ENCODE assay signal across 8 cellular contexts in genomic region chr5:31824886-31825774, GRCh38.
DNase-seq lines count a peak whose midpoint lies in the region; ATAC-seq, FAIRE-seq and TF ChIP-seq lines count a peak whose summit lies in the region.

No MANE protein-coding gene starts in this region.

- H4K20me1 ChIP-seq in endothelial cell of umbilical vein (replicated peaks; ENCODE audit: control insufficient read depth, extremely low read depth, insufficient read depth, low read length) = no peaks in the 10 kb centered on the region

- ATAC-seq in mucosa of descending colon (peak; percentile 51), HG02852 (IDR thresholded peaks at IDR 0.05; ENCODE audit: unreplicated experiment) (no peak)

- H3K9me1 ChIP-seq in endothelial cell of umbilical vein (replicated peaks; ENCODE audit: control insufficient read depth, extremely low read depth, insufficient read depth, low read length) = no peaks in the 10 kb centered on the region

- TF ChIP-seq POLR2A in endothelial cell of umbilical vein (IDR thresholded peaks at IDR 0.05; ENCODE audit: low read depth, low read length) (no peak), transverse colon (IDR thresholded peaks at IDR 0.05) (no peak)

- no peaks in the 10 kb centered on the region for H3K79me2 ChIP-seq in endothelial cell of umbilical vein (ENCODE audit: control insufficient read depth, insufficient read depth, low read length)

- FAIRE-seq in D721Med (lab: Jason Lieb, UNC) (peak; percentile 87), endothelial cell of umbilical vein (lab: Jason Lieb, UNC) (peak; percentile 55)

- peak; percentile 92 for TF ChIP-seq CTCF in D721Med (IDR thresholded peaks at IDR 0.05; ENCODE audit: insufficient read depth, missing control alignments)
- peak; percentile 58 to 64 for TF ChIP-seq CTCF in endothelial cell of umbilical vein (IDR thresholded peaks at IDR 0.05; ENCODE audit: extremely low read depth in 1 of 2, insufficient read depth in 1 of 2, low read depth in 1 of 2, low read length in 2 of 2)
- peak; percentile 28 for TF ChIP-seq CTCF in mucosa of descending colon (IDR thresholded peaks at IDR 0.05)
- TF ChIP-seq CTCF in transverse colon (IDR thresholded peaks at IDR 0.05) = peak; percentile 41 to 52 (median 46)

- H3K4me2 ChIP-seq in endothelial cell of umbilical vein (ENCODE audit: insufficient read depth, low read length) = no peak overlapping the region

- no peaks in the 10 kb centered on the region for H3K4me1 ChIP-seq in endothelial cell of umbilical vein (ENCODE audit: control insufficient read depth, extremely low read depth, insufficient read depth, low read length)
- H3K4me1 ChIP-seq in mucosa of descending colon (ENCODE audit: low read depth) = no peaks in the 10 kb centered on the region
- H3K4me1 ChIP-seq in transverse colon = no peaks in the 10 kb centered on the region

- H3K4me3 ChIP-seq in endothelial cell of umbilical vein (replicated peaks in 1 of 3; ENCODE audit: insufficient read depth in 1 of 3, low read depth in 1 of 3, low read length in 3 of 3) = no peak overlapping the region
- H3K4me3 ChIP-seq in mucosa of descending colon = no peak overlapping the region
- H3K4me3 ChIP-seq in transverse colon = no peak overlapping the region

- H3K27ac ChIP-seq in endothelial cell of umbilical vein (ENCODE audit: insufficient read depth, low read depth, low read length) (no peak overlapping the region), transverse colon (no peak overlapping the region)

- POLR2A ChIA-PET in endothelial cell of umbilical vein (lab: Charles Lee) = interaction anchor here (0.6 kb wide), 1 partner anchor 340 kb away, joined by 4 read pairs; no protein-coding TSS in a partner anchor

- H3K9ac ChIP-seq in endothelial cell of umbilical vein (replicated peaks; ENCODE audit: extremely low read depth, insufficient read depth, low read length) = no peak overlapping the region

- WGBS in transverse colon (ENCODE audit: low coverage in 1 of 2), 2 donors = 34 to 43% methylated on average over 4 to 11 of the region's 11 CpGs

- in situ Hi-C loops in transverse colon (cut with MboI; ENCODE audit: low pct_ligation_motif_present in 1 of 4, low pct_unique_long_range_greater_than_20kb in 1 of 4, low sequenced_read_pairs in 3 of 4) = loop anchor here (5.0 to 25.0 kb wide), 4 partner anchors 237 to 250 kb away; no protein-coding TSS in a partner anchor

- intact Hi-C loops in endothelial cell of umbilical vein (cut with micrococcal nuclease) (loop anchor here (1.0 kb wide), 3 partner anchors 251 to 504 kb away; no protein-coding TSS in a partner anchor), mucosa of descending colon (cut with DNase I, micrococcal nuclease) (loop anchor here (5.0 kb wide), 1 partner anchor 252 kb away; no protein-coding TSS in a partner anchor), transverse colon (cut with DNase I; ENCODE audit: low total_unique reads) (loop anchor here (5.0 kb wide), 1 partner anchor 267 kb away; no protein-coding TSS in a partner anchor)

- CTCF ChIA-PET in endothelial cell of umbilical vein (lab: Charles Lee) = interaction anchor here (0.7 to 6.4 kb wide), 16 partner anchors 13 to 505 kb away, joined by 3 to 189 read pairs (median 4); no protein-coding TSS in a partner anchor

- TF ChIP-seq EP300 in transverse colon (IDR thresholded peaks at IDR 0.05; ENCODE audit: low read depth) = no peak

- H3K27me3 ChIP-seq in endothelial cell of umbilical vein (ENCODE audit: control insufficient read depth in 2 of 2, insufficient read depth in 2 of 2, low read length in 2 of 2) = no peaks in the 10 kb centered on the region
- H3K27me3 ChIP-seq in transverse colon = no peaks in the 10 kb centered on the region

- H3K36me3 ChIP-seq in endothelial cell of umbilical vein (ENCODE audit: control insufficient read depth in 2 of 2, extremely low read depth in 1 of 2, insufficient read depth in 2 of 2, low read length in 2 of 2) (no peaks in the 10 kb centered on the region), mucosa of descending colon (ENCODE audit: low read depth) (no peaks in the 10 kb centered on the region), transverse colon (no peaks in the 10 kb centered on the region)

- dilution Hi-C loops in endothelial cell of umbilical vein (cut with MboI; ENCODE audit: extremely low pct_ligation_motif_present, low sequenced_read_pairs) = no loop called here

- H2AFZ ChIP-seq in endothelial cell of umbilical vein (ENCODE audit: low read depth, low read length) = no peak overlapping the region

- BruUV-seq in endothelial cell of umbilical vein (replicated peaks; lab: Mats Ljungman, UMichigan) = no TSS peak

- no peaks in the 10 kb centered on the region for H3K9me3 ChIP-seq in endothelial cell of umbilical vein (replicated peaks; ENCODE audit: control insufficient read depth, insufficient read depth, low read length)
- H3K9me3 ChIP-seq in mucosa of descending colon = no peaks in the 10 kb centered on the region
- peaks cover 6 to 8% of the 10 kb centered on the region in 2 donors for H3K9me3 ChIP-seq in transverse colon

- DNase-seq in D721Med (ENCODE audit: insufficient read length, low spot score) (no peak), HCEC 1CT (peak; percentile 52), NCI-H2196 treated with DMSO at 0.1 percent for 48 hours (lab: John Stamatoyannopoulos, UW; ENCODE audit: unreplicated experiment) (peak; percentile 17), endothelial cell of umbilical vein (ENCODE audit: low read depth, low spot score) (peak; percentile 72), mucosa of descending colon (peak in 1 of 3 donors; percentile 71), transverse colon (peak; percentile 21)
- DNase-seq in activated CD4-positive, alpha-beta T cell treated with anti-CD3 and anti-CD28 coated beads for 48 hours = peak; percentile 46

TF ChIP-seq in endothelial cell of umbilical vein, 7 proteins besides CTCF, POLR2A, EP300 and RAD21:
- no peak for TF ChIP-seq GATA2 (IDR thresholded peaks at IDR 0.05; ENCODE audit: insufficient read depth, insufficient read length, low read depth, low read length)
- TF ChIP-seq MAX (IDR thresholded peaks at IDR 0.05; ENCODE audit: insufficient read depth, insufficient read length) = no peak
- no peak for TF ChIP-seq POLR2AphosphoS5 (IDR thresholded peaks at IDR 0.05; ENCODE audit: insufficient read depth, low read depth, low read length)
- TF ChIP-seq EZH2 (IDR thresholded peaks at IDR 0.05; ENCODE audit: borderline replicate concordance, low read depth, low read length, severe bottlenecking) = no peak
- no peak for TF ChIP-seq JUN (IDR thresholded peaks at IDR 0.05; ENCODE audit: borderline replicate concordance, insufficient read depth, insufficient read length, low read depth)
- no peak for TF ChIP-seq FOS (IDR thresholded peaks at IDR 0.05; ENCODE audit: borderline replicate concordance, insufficient read depth, low read length)
- no peak for TF ChIP-seq MYC (IDR thresholded peaks at IDR 0.05; ENCODE audit: low read depth, low read length)
TF ChIP-seq in endothelial cell of umbilical vein: peak in this region for 0.

Comparison
In these comparisons a context has a peak if more than half of its experiments do, and no peak if none do; other contexts are left out.
1. CTCF ChIP-seq: peak in every context shown above with its lines; median percentile 92 in D721Med; 61 in endothelial cell of umbilical vein; 46 in transverse colon; 28 in mucosa of descending colon.